In the genomic region with DNA sequence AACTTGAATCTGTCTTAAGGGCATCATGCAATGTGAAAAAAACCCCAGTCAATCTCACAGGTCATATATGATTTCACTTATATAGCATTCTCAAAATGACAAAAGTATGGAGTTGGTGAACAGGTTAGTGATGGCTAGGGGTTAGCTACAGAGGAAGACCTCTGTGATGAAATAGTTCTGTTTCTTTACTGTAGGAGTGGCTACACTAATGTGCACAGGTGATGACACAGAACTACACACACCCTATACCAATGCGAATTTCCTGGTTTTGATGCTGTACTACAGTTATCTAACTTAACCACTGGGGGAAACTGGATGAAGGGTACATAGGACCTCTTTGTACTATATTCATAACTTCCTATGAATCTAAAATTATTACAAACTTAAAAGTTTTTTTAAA, we compare ENCODE assay signal across 29 cellular contexts.
"Had no signal": no experiment of that assay in that cellular context is flagged by ENCODE, and none has a peak within 500 bp of the region (broad histone marks: within the 10 kb centered on the region; RNA-seq: fewer than 3 reads in every experiment).

No MANE protein-coding gene starts in this region.

- DNase-seq: activated B cell treated with CpG ODN at 0.5 μM for 24 hours; activated CD4-positive, alpha-beta memory T cell treated with anti-CD3 and anti-CD28 coated beads, Interleukin-2, amount 10 ng/mL, durations not matched to agents 7 days and 5 days; activated CD4-positive, alpha-beta T cell treated with anti-CD3 and anti-CD28 coated beads for 1 hour; activated CD4-positive, alpha-beta T cell treated with anti-CD3 and anti-CD28 coated beads, Interleukin-2, amount 50 U/mL, for 1 hour; activated CD8-positive, alpha-beta memory T cell treated with anti-CD3 and anti-CD28 coated beads, Interleukin-2, amount 50 U/mL, for 48 hours; activated gamma-delta T cell; activated naive CD4-positive, alpha-beta T cell treated with anti-CD3 and anti-CD28 coated beads for 36 hours; activated naive CD8-positive, alpha-beta T cell treated with anti-CD3 and anti-CD28 coated beads for 36 hours; activated T-cell treated with anti-CD3 and anti-CD28 coated beads, Interleukin-2, amount 50 U/mL, for 1 hour; adrenal gland; anterior cingulate cortex; body of pancreas; MM.1S; NCI-H1105; NCI-H1436; NCI-H1694 treated with DMSO at 0.1 percent for 48 hours; NCI-H2029 treated with DMSO at 0.1 percent for 48 hours; NCI-H345; NCI-H510A; NCI-H82; NK-92 treated with Interleukin-12 subunit alpha and Interleukin-12 subunit beta, amount 100 ng/mL, for 24 hours; OCI-M1; Peyer's patch; SHP77; T-helper 17 cell; T-helper 9 cell had no signal

- H3K9me3 ChIP-seq: adrenal gland, body of pancreas, Peyer's patch, SJSA1 had no signal

- ATAC-seq: body of pancreas, T-helper 17 cell had no signal

- H3K27me3 ChIP-seq: adrenal gland, body of pancreas, cardiac muscle cell, Peyer's patch, SJSA1 had no signal

- H3K36me3 ChIP-seq: adrenal gland, SJSA1 had no signal

- H3K27me3 Mint-ChIP-seq: activated B cell treated with CpG ODN at 0.5 μM for 24 hours had no signal

- H3K4me3 Mint-ChIP-seq: activated B cell treated with CpG ODN at 0.5 μM for 24 hours; activated CD4-positive, alpha-beta memory T cell treated with anti-CD3 and anti-CD28 coated beads, Interleukin-2, amount 10 ng/mL, durations not matched to agents 7 days and 5 days; activated naive CD4-positive, alpha-beta T cell treated with anti-CD3 and anti-CD28 coated beads for 36 hours; activated naive CD8-positive, alpha-beta T cell treated with anti-CD3 and anti-CD28 coated beads for 36 hours; T-helper 17 cell had no signal

- H3K27ac ChIP-seq: adrenal gland, body of pancreas, cardiac muscle cell, Peyer's patch, RWPE1, SJSA1 had no signal

- H3K4me1 ChIP-seq: adrenal gland, body of pancreas, Peyer's patch, SJSA1 had no signal

- H3K36me3 Mint-ChIP-seq: activated naive CD8-positive, alpha-beta T cell treated with anti-CD3 and anti-CD28 coated beads for 36 hours had no signal

- H3K9me3 Mint-ChIP-seq: activated CD4-positive, alpha-beta memory T cell treated with anti-CD3 and anti-CD28 coated beads, Interleukin-2, amount 10 ng/mL, durations not matched to agents 7 days and 5 days; activated naive CD8-positive, alpha-beta T cell treated with anti-CD3 and anti-CD28 coated beads for 36 hours had no signal

- H3K4me3 ChIP-seq: adrenal gland, body of pancreas, cardiac muscle cell, Peyer's patch, SJSA1 had no signal

- H3K4me1 Mint-ChIP-seq: activated B cell treated with CpG ODN at 0.5 μM for 24 hours; activated CD4-positive, alpha-beta memory T cell treated with anti-CD3 and anti-CD28 coated beads, Interleukin-2, amount 10 ng/mL, durations not matched to agents 7 days and 5 days; activated naive CD8-positive, alpha-beta T cell treated with anti-CD3 and anti-CD28 coated beads for 36 hours; T-helper 17 cell had no signal

- H3K27ac Mint-ChIP-seq: activated B cell treated with CpG ODN at 0.5 μM for 24 hours; activated CD4-positive, alpha-beta memory T cell treated with anti-CD3 and anti-CD28 coated beads, Interleukin-2, amount 10 ng/mL, durations not matched to agents 7 days and 5 days; activated naive CD4-positive, alpha-beta T cell treated with anti-CD3 and anti-CD28 coated beads for 36 hours; activated naive CD8-positive, alpha-beta T cell treated with anti-CD3 and anti-CD28 coated beads for 36 hours; T-helper 17 cell had no signal
